In genomic region chr1:67173988-67174387, GRCh38 we compare ENCODE assay signal across 16 cellular contexts. TPM values are rescaled to one million over a fixed set of nuclear protein-coding genes. Genes with fewer than 3 reads are reported as not detected.
A peak's percentile ranks its signal among the peaks of the same experiment; 100 is the strongest.
DNase-seq lines count a peak whose midpoint lies in the region; ATAC-seq, FAIRE-seq and TF ChIP-seq lines count a peak whose summit lies in the region.
"Had no signal": no experiment of that assay in that cellular context is flagged by ENCODE, and none has a peak within 500 bp of the region (broad histone marks: within the 10 kb centered on the region; RNA-seq: fewer than 3 reads in every experiment).

No MANE protein-coding gene starts in this region.

- peak; percentile 5 for FAIRE-seq in GM18507 (lab: Jason Lieb, UNC)
- FAIRE-seq: H54, HTR-8/SVneo had no signal

- H3K4me1 Mint-ChIP-seq in activated CD4-positive, alpha-beta T cell treated with anti-CD3 and anti-CD28 coated beads for 36 hours, result peaks cover 68% of the 10 kb centered on the region
- peaks cover 67% of the 10 kb centered on the region for H3K4me1 Mint-ChIP-seq in activated naive CD8-positive, alpha-beta T cell (ENCODE audit: low read depth)
- peaks cover 54% of the 10 kb centered on the region for H3K4me1 Mint-ChIP-seq in activated naive CD8-positive, alpha-beta T cell treated with anti-CD3 and anti-CD28 coated beads for 36 hours
- H3K4me1 Mint-ChIP-seq in activated naive CD8-positive, alpha-beta T cell treated with anti-CD3 and anti-CD28 coated beads, Interleukin-2, amount 50 U/mL, for 24 hours, result peaks cover 74% of the 10 kb centered on the region

- CTCF ChIA-PET in activated CD4-positive, alpha-beta T cell treated with anti-CD3 and anti-CD28 coated beads for 36 hours (lab: Charles Lee), result no interaction called here

- no peaks in the 10 kb centered on the region for H3K27me3 Mint-ChIP-seq in activated CD4-positive, alpha-beta T cell treated with anti-CD3 and anti-CD28 coated beads for 36 hours
- H3K27me3 Mint-ChIP-seq in activated naive CD8-positive, alpha-beta T cell, result no peaks in the 10 kb centered on the region
- H3K27me3 Mint-ChIP-seq in activated naive CD8-positive, alpha-beta T cell treated with anti-CD3 and anti-CD28 coated beads for 36 hours, result no peaks in the 10 kb centered on the region
- no peaks in the 10 kb centered on the region for H3K27me3 Mint-ChIP-seq in activated naive CD8-positive, alpha-beta T cell treated with anti-CD3 and anti-CD28 coated beads, Interleukin-2, amount 50 U/mL, for 24 hours
- H3K27me3 Mint-ChIP-seq: CD4-positive, CD25-positive, alpha-beta regulatory T cell had no signal

- no peak for DNase-seq in activated CD4-positive, alpha-beta T cell treated with anti-CD3 and anti-CD28 coated beads for 36 hours
- DNase-seq in activated CD4-positive, alpha-beta T cell treated with anti-CD3 and anti-CD28 coated beads, Interleukin-2, amount 50 U/mL, for 48 hours, result no peak
- no peak for DNase-seq in activated naive CD8-positive, alpha-beta T cell treated with anti-CD3 and anti-CD28 coated beads for 36 hours
- no peak for DNase-seq in GM18507 (ENCODE audit: extremely low spot score, insufficient read length, low read depth)
- no peak for DNase-seq in activated naive CD8-positive, alpha-beta T cell treated with anti-CD3 and anti-CD28 coated beads, Interleukin-2, amount 50 U/mL, for 24 hours
- no peak for DNase-seq in DMS53 (lab: John Stamatoyannopoulos, UW)
- DNase-seq: 8988T; ACHN; CD4-positive, CD25-positive, alpha-beta regulatory T cell; GM23248 had no signal

- peak overlapping the region; percentile 94 for H3K27ac Mint-ChIP-seq in activated CD4-positive, alpha-beta T cell treated with anti-CD3 and anti-CD28 coated beads for 36 hours
- peak overlapping the region; percentile 85 for H3K27ac Mint-ChIP-seq in activated naive CD8-positive, alpha-beta T cell
- no peak overlapping the region for H3K27ac Mint-ChIP-seq in activated naive CD8-positive, alpha-beta T cell treated with anti-CD3 and anti-CD28 coated beads for 36 hours
- peak overlapping the region; percentile 92 for H3K27ac Mint-ChIP-seq in activated naive CD8-positive, alpha-beta T cell treated with anti-CD3 and anti-CD28 coated beads, Interleukin-2, amount 50 U/mL, for 24 hours
- H3K27ac Mint-ChIP-seq: CD4-positive, CD25-positive, alpha-beta regulatory T cell had no signal

- no peak overlapping the region for H3K4me3 Mint-ChIP-seq in activated CD4-positive, alpha-beta T cell treated with anti-CD3 and anti-CD28 coated beads for 36 hours
- H3K4me3 Mint-ChIP-seq in activated naive CD8-positive, alpha-beta T cell, result no peak overlapping the region
- no peak overlapping the region for H3K4me3 Mint-ChIP-seq in activated naive CD8-positive, alpha-beta T cell treated with anti-CD3 and anti-CD28 coated beads for 36 hours
- H3K4me3 Mint-ChIP-seq in activated naive CD8-positive, alpha-beta T cell treated with anti-CD3 and anti-CD28 coated beads, Interleukin-2, amount 50 U/mL, for 24 hours, result no peak overlapping the region
- H3K4me3 Mint-ChIP-seq: CD4-positive, CD25-positive, alpha-beta regulatory T cell had no signal

- POLR2A ChIA-PET in activated CD4-positive, alpha-beta T cell treated with anti-CD3 and anti-CD28 coated beads for 36 hours (lab: Charles Lee), result no interaction called here

- intact Hi-C loops in activated CD4-positive, alpha-beta T cell treated with anti-CD3 and anti-CD28 coated beads for 36 hours (cut with DNase I, micrococcal nuclease), result loop anchor here (1.0 to 10.0 kb wide), 11 partner anchors 16 to 889 kb away; partner anchors contain the start of gene SERBP1 (in 1 of the 2)

- H3K36me3 Mint-ChIP-seq in activated CD4-positive, alpha-beta T cell treated with anti-CD3 and anti-CD28 coated beads for 36 hours (ENCODE audit: low read depth), result peaks cover 28% of the 10 kb centered on the region
- H3K36me3 Mint-ChIP-seq in activated naive CD8-positive, alpha-beta T cell, result peaks cover 5% of the 10 kb centered on the region
- peaks cover 14% of the 10 kb centered on the region for H3K36me3 Mint-ChIP-seq in activated naive CD8-positive, alpha-beta T cell treated with anti-CD3 and anti-CD28 coated beads for 36 hours
- peaks cover 14% of the 10 kb centered on the region for H3K36me3 Mint-ChIP-seq in activated naive CD8-positive, alpha-beta T cell treated with anti-CD3 and anti-CD28 coated beads, Interleukin-2, amount 50 U/mL, for 24 hours (ENCODE audit: low read depth)
- H3K36me3 Mint-ChIP-seq: CD4-positive, CD25-positive, alpha-beta regulatory T cell had no signal

- H3K9me3 Mint-ChIP-seq in activated CD4-positive, alpha-beta T cell treated with anti-CD3 and anti-CD28 coated beads for 36 hours (ENCODE audit: low read depth), result peaks cover 8% of the 10 kb centered on the region
- peaks cover 4% of the 10 kb centered on the region for H3K9me3 Mint-ChIP-seq in activated naive CD8-positive, alpha-beta T cell (ENCODE audit: low read depth)
- H3K9me3 Mint-ChIP-seq in activated naive CD8-positive, alpha-beta T cell treated with anti-CD3 and anti-CD28 coated beads for 36 hours, result peaks cover 7% of the 10 kb centered on the region
- peaks cover 7% of the 10 kb centered on the region for H3K9me3 Mint-ChIP-seq in activated naive CD8-positive, alpha-beta T cell treated with anti-CD3 and anti-CD28 coated beads, Interleukin-2, amount 50 U/mL, for 24 hours

- no peak for ATAC-seq in activated CD4-positive, alpha-beta T cell treated with anti-CD3 and anti-CD28 coated beads for 36 hours
- no peak for ATAC-seq in activated naive CD8-positive, alpha-beta T cell treated with anti-CD3 and anti-CD28 coated beads, Interleukin-2, amount 50 U/mL, for 24 hours
- ATAC-seq in SK-N-SH treated with all-trans-retinoic acid at 6 μM for 48 hours, result no peak
- ATAC-seq: HCT116 had no signal

TF ChIP-seq in SK-N-SH treated with all-trans-retinoic acid at 6 μM for 48 hours, 23 proteins besides CTCF, POLR2A, EP300 and RAD21:
- TF ChIP-seq GLIS3 (CRISPR knock-in tag; IDR thresholded peaks at IDR 0.05) (no peak), CSDC2 (CRISPR knock-in tag; IDR thresholded peaks at IDR 0.05) (no peak)

RNA-seq across cellular contexts. Expression of gene IL23R, which starts 7.7 kb away (rescaled TPM):
- 1 to 10 TPM; 7.1 to 9.3 TPM for total RNA-seq in activated CD4-positive, alpha-beta T cell treated with anti-CD3 and anti-CD28 coated beads for 36 hours
- total RNA-seq in activated naive CD8-positive, alpha-beta T cell treated with anti-CD3 and anti-CD28 coated beads for 36 hours, result under 1 TPM in 1 of 2 experiments, not detected in 1; 0.08 TPM
- total RNA-seq: CD4-positive, CD25-positive, alpha-beta regulatory T cell; Daoy; GM23248 had no signal

RNA-seq across cellular contexts. Expression of gene C1orf141, which starts 39.2 kb away (rescaled TPM):
- total RNA-seq in activated CD4-positive, alpha-beta T cell treated with anti-CD3 and anti-CD28 coated beads for 36 hours, result under 1 TPM in 1 of 2 experiments, not detected in 1; 0.11 TPM
- not detected for total RNA-seq in activated naive CD8-positive, alpha-beta T cell treated with anti-CD3 and anti-CD28 coated beads for 36 hours
- total RNA-seq: CD4-positive, CD25-positive, alpha-beta regulatory T cell; Daoy; GM23248 had no signal

Comparison
In these comparisons a context has a peak if more than half of its experiments do, and no peak if none do; other contexts are left out.
1. RNA of gene IL23R, which starts 7.7 kb away (total RNA-seq): 7.1 to 9.3 TPM in activated CD4-positive, alpha-beta T cell treated with anti-CD3 and anti-CD28 coated beads for 36 hours; 0.08 TPM in activated naive CD8-positive, alpha-beta T cell treated with anti-CD3 and anti-CD28 coated beads for 36 hours; every median in the first group is over 4 times any median in the second.